In genomic region chr12:6828671-6829531, GRCh38 we compare ENCODE assay signal across 1 cellular context.
A peak's percentile ranks its signal among the peaks of the same experiment; 100 is the strongest.
TF ChIP-seq lines count a peak whose summit lies in the region.

No MANE protein-coding gene starts in this region.

TF ChIP-seq in WTC11, 78 proteins besides CTCF, POLR2A, EP300 and RAD21 (continued from another document):
- no peak for TF ChIP-seq STAT6 (CRISPR knock-in tag; conservative IDR thresholded peaks at IDR 0.05; ENCODE audit: low read depth)
- TF ChIP-seq ZNF425 (CRISPR knock-in tag; conservative IDR thresholded peaks at IDR 0.05), result no peak
- peak; percentile 60; the same call in 1 of the 2 replicates for TF ChIP-seq SP1 (CRISPR knock-in tag; conservative IDR thresholded peaks at IDR 0.05)
- no peak for TF ChIP-seq ZSCAN18 (CRISPR knock-in tag; IDR thresholded peaks at IDR 0.05)
- TF ChIP-seq JAZF1 (CRISPR knock-in tag; IDR thresholded peaks at IDR 0.05), result no peak
- no peak for TF ChIP-seq ETV6 (CRISPR knock-in tag; IDR thresholded peaks at IDR 0.05)
- no peak for TF ChIP-seq ATF6 (CRISPR knock-in tag; IDR thresholded peaks at IDR 0.05)
- TF ChIP-seq CREB1 (CRISPR knock-in tag; IDR thresholded peaks at IDR 0.05), result no peak
- TF ChIP-seq MYBL2 (CRISPR knock-in tag; IDR thresholded peaks at IDR 0.05), result peak; percentile 15; the same call in 1 of the 2 replicates
- peak; percentile 46; the same call in 1 of the 2 replicates for TF ChIP-seq JUN (CRISPR knock-in tag; IDR thresholded peaks at IDR 0.05)
- no peak for TF ChIP-seq IRF1 (CRISPR knock-in tag; IDR thresholded peaks at IDR 0.05)
- peak; percentile 59; the same call in 1 of the 2 replicates for TF ChIP-seq ARID4B (CRISPR knock-in tag; IDR thresholded peaks at IDR 0.05; ENCODE audit: borderline replicate concordance)
- no peak for TF ChIP-seq GRHL2 (CRISPR knock-in tag; IDR thresholded peaks at IDR 0.05; ENCODE audit: insufficient replicate concordance, severe bottlenecking)
- no peak for TF ChIP-seq ZNF219 (CRISPR knock-in tag; IDR thresholded peaks at IDR 0.05; ENCODE audit: borderline replicate concordance)
- no peak for TF ChIP-seq PRRX2 (CRISPR knock-in tag; IDR thresholded peaks at IDR 0.05)
- TF ChIP-seq ZBTB21 (CRISPR knock-in tag; IDR thresholded peaks at IDR 0.05; ENCODE audit: borderline replicate concordance), result no peak
- TF ChIP-seq E2F5 (CRISPR knock-in tag; IDR thresholded peaks at IDR 0.05), result no peak
- TF ChIP-seq ATF1 (CRISPR knock-in tag; IDR thresholded peaks at IDR 0.05), result no peak
- peak; percentile 7; the same call in 1 of the 2 replicates for TF ChIP-seq FOXP1 (CRISPR knock-in tag; IDR thresholded peaks at IDR 0.05; ENCODE audit: borderline replicate concordance)
- no peak for TF ChIP-seq SMAD4 (CRISPR knock-in tag; IDR thresholded peaks at IDR 0.05)
- no peak for TF ChIP-seq HMGA2 (CRISPR knock-in tag; IDR thresholded peaks at IDR 0.05)
- TF ChIP-seq FOXK1 (CRISPR knock-in tag; IDR thresholded peaks at IDR 0.05), result no peak; the same call in 1 of the 2 replicates
- TF ChIP-seq ZNF532 (CRISPR knock-in tag; IDR thresholded peaks at IDR 0.05; ENCODE audit: borderline replicate concordance), result no peak
- TF ChIP-seq SOX15 (CRISPR knock-in tag; IDR thresholded peaks at IDR 0.05), result no peak
- no peak for TF ChIP-seq ZNF281 (CRISPR knock-in tag; IDR thresholded peaks at IDR 0.05)
- TF ChIP-seq TEAD4 (CRISPR knock-in tag; IDR thresholded peaks at IDR 0.05), result no peak
- no peak for TF ChIP-seq IRF2 (CRISPR knock-in tag; IDR thresholded peaks at IDR 0.05; ENCODE audit: borderline replicate concordance, low read depth)
- TF ChIP-seq KAT7 (CRISPR knock-in tag; IDR thresholded peaks at IDR 0.05; ENCODE audit: borderline replicate concordance), result no peak
- peak; percentile 50; the same call in 1 of the 2 replicates for TF ChIP-seq ZBTB43 (CRISPR knock-in tag; IDR thresholded peaks at IDR 0.05)
- peak; percentile 61 for TF ChIP-seq MAX (CRISPR knock-in tag; IDR thresholded peaks at IDR 0.05)
- TF ChIP-seq RORB (CRISPR knock-in tag; IDR thresholded peaks at IDR 0.05), result no peak
